21 cellular contexts compared by ENCODE assay signal in the genomic region with DNA sequence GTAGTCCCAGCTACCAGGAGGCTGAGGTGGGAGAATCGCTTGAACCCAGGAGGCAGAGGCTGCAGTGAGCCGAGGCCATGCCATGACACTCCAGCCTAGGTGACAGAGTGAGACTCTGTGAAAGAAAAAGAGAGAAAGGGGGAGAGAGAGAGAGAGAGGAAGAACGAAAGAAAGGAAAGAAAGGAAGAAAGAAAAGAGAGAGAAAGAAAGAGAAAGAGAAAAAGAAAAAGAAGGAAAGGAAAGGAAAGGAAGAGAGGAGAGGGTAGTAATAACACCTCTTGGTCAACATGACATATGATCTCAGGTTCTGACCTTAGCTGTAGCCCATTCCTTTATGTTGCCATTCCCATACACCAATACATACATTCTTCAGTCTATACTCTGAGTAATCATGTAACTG. TPM values are rescaled to one million over a fixed set of nuclear protein-coding genes. Genes with fewer than 3 reads are reported as not detected.
A peak's percentile ranks its signal among the peaks of the same experiment; 100 is the strongest.
DNase-seq lines count a peak whose midpoint lies in the region; ATAC-seq and TF ChIP-seq lines count a peak whose summit lies in the region.
"Had no signal": no experiment of that assay in that cellular context is flagged by ENCODE, and none has a peak within 500 bp of the region (broad histone marks: within the 10 kb centered on the region; RNA-seq: fewer than 3 reads in every experiment).

No MANE protein-coding gene starts in this region.

- no peak overlapping the region for H3K4me3 Mint-ChIP-seq in CD8-positive, alpha-beta T cell
- no peak overlapping the region for H3K4me3 Mint-ChIP-seq in progenitor cell of endocrine pancreas (ENCODE audit: low read depth)
- H3K4me3 Mint-ChIP-seq in activated CD8-positive, alpha-beta T cell treated with anti-CD3 and anti-CD28 coated beads for 36 hours: no peak overlapping the region
- H3K4me3 Mint-ChIP-seq: HFFc6 had no signal

- peaks cover 66% of the 10 kb centered on the region for H3K4me1 Mint-ChIP-seq in CD8-positive, alpha-beta T cell (ENCODE audit: low read depth)
- H3K4me1 Mint-ChIP-seq in progenitor cell of endocrine pancreas (ENCODE audit: low read depth): peaks cover 20% of the 10 kb centered on the region
- peaks cover 39% of the 10 kb centered on the region for H3K4me1 Mint-ChIP-seq in activated CD8-positive, alpha-beta T cell treated with anti-CD3 and anti-CD28 coated beads for 36 hours (ENCODE audit: low read depth)

- no peaks in the 10 kb centered on the region for H3K36me3 ChIP-seq in CD8-positive, alpha-beta T cell (ENCODE audit: insufficient read depth, low read length)

- ATAC-seq in CD8-positive, alpha-beta T cell: no peak
- ATAC-seq in esophagus mucosa: peak; percentile 28
- no peak for ATAC-seq in activated CD8-positive, alpha-beta T cell treated with anti-CD3 and anti-CD28 coated beads for 36 hours
- ATAC-seq: K562 had no signal

- intact Hi-C loops in CD8-positive, alpha-beta T cell (cut with DNase I, micrococcal nuclease): no loop called here
- intact Hi-C loops in activated CD8-positive, alpha-beta T cell treated with anti-CD3 and anti-CD28 coated beads for 36 hours (cut with micrococcal nuclease): no loop called here

- H3K27ac Mint-ChIP-seq in CD8-positive, alpha-beta T cell: peak overlapping the region; percentile 3
- peak overlapping the region; percentile 65 for H3K27ac Mint-ChIP-seq in progenitor cell of endocrine pancreas
- H3K27ac Mint-ChIP-seq in activated CD8-positive, alpha-beta T cell treated with anti-CD3 and anti-CD28 coated beads for 36 hours: no peak overlapping the region

- no peak for DNase-seq in CD8-positive, alpha-beta T cell
- no peak for DNase-seq in progenitor cell of endocrine pancreas (ENCODE audit: low spot score, unreplicated experiment)
- no peak for DNase-seq in iPS-NIHi11 (ENCODE audit: low spot score)
- no peak for DNase-seq in NCI-H226
- DNase-seq in NCI-H1694 treated with DMSO at 0.1 percent for 48 hours (lab: John Stamatoyannopoulos, UW): no peak
- DNase-seq in activated CD8-positive, alpha-beta T cell treated with anti-CD3 and anti-CD28 coated beads for 36 hours: no peak
- DNase-seq: 8988T, ACHN, DMS153, DND-41, HFFc6, Kasumi-1, NCI-H1092 treated with DMSO at 0.1 percent for 48 hours, NCI-H1436 treated with DMSO at 0.1 percent for 48 hours, NCI-H2029, NCI-H526 treated with DMSO at 0.1 percent for 48 hours, SHP77 had no signal

- no peaks in the 10 kb centered on the region for H3K27me3 Mint-ChIP-seq in CD8-positive, alpha-beta T cell (ENCODE audit: low read depth)
- no peaks in the 10 kb centered on the region for H3K27me3 Mint-ChIP-seq in progenitor cell of endocrine pancreas
- H3K27me3 Mint-ChIP-seq in activated CD8-positive, alpha-beta T cell treated with anti-CD3 and anti-CD28 coated beads for 36 hours: no peaks in the 10 kb centered on the region

- CTCF ChIA-PET in CD8-positive, alpha-beta T cell (lab: Charles Lee): no interaction called here
- CTCF ChIA-PET in activated CD8-positive, alpha-beta T cell treated with anti-CD3 and anti-CD28 coated beads for 36 hours (lab: Charles Lee): no interaction called here

- H3K9me3 ChIP-seq in CD8-positive, alpha-beta T cell (ENCODE audit: low read length): no peaks in the 10 kb centered on the region

- POLR2A ChIA-PET in CD8-positive, alpha-beta T cell (lab: Charles Lee): no interaction called here
- POLR2A ChIA-PET in activated CD8-positive, alpha-beta T cell treated with anti-CD3 and anti-CD28 coated beads for 36 hours (lab: Charles Lee): interaction anchor here (0.8 to 1.0 kb wide), 2 partner anchors 14 to 111 kb away, joined by 3 read pairs; partner anchors contain the start of gene FBXW11

- H3K36me3 Mint-ChIP-seq in CD8-positive, alpha-beta T cell: peaks cover 59% of the 10 kb centered on the region
- H3K36me3 Mint-ChIP-seq in progenitor cell of endocrine pancreas (ENCODE audit: insufficient read depth): peaks cover 16% of the 10 kb centered on the region
- peaks cover 67% of the 10 kb centered on the region for H3K36me3 Mint-ChIP-seq in activated CD8-positive, alpha-beta T cell treated with anti-CD3 and anti-CD28 coated beads for 36 hours (ENCODE audit: low read depth)

- no peak for TF ChIP-seq CTCF in CD8-positive, alpha-beta T cell (IDR thresholded peaks at IDR 0.05)
- TF ChIP-seq CTCF in VCaP (conservative IDR thresholded peaks at IDR 0.05) (no peak), progenitor cell of endocrine pancreas (IDR thresholded peaks at IDR 0.05; ENCODE audit: unreplicated experiment) (no peak)
- TF ChIP-seq CTCF in activated CD8-positive, alpha-beta T cell treated with anti-CD3 and anti-CD28 coated beads for 36 hours (IDR thresholded peaks at IDR 0.05): no peak

- no peaks in the 10 kb centered on the region for H3K9me3 Mint-ChIP-seq in CD8-positive, alpha-beta T cell
- no peaks in the 10 kb centered on the region for H3K9me3 Mint-ChIP-seq in progenitor cell of endocrine pancreas (ENCODE audit: low read depth)
- H3K9me3 Mint-ChIP-seq in activated CD8-positive, alpha-beta T cell treated with anti-CD3 and anti-CD28 coated beads for 36 hours: no peaks in the 10 kb centered on the region
- H3K9me3 Mint-ChIP-seq: HFFc6 had no signal

- H3K27me3 ChIP-seq in CD8-positive, alpha-beta T cell (ENCODE audit: insufficient read depth, low read length): no peaks in the 10 kb centered on the region

- H3K4me1 ChIP-seq in CD8-positive, alpha-beta T cell (ENCODE audit: insufficient read depth, low read length): peaks cover 4% of the 10 kb centered on the region

- H3K27ac ChIP-seq in CD8-positive, alpha-beta T cell (ENCODE audit: low read depth, low read length): no peak overlapping the region
- peak overlapping the region; percentile 38 for H3K27ac ChIP-seq in VCaP
- H3K27ac ChIP-seq: RWPE1 had no signal

- H3K4me3 ChIP-seq in CD8-positive, alpha-beta T cell (ENCODE audit: low read depth, low read length): no peak overlapping the region
- H3K4me3 ChIP-seq: K562 had no signal

RNA-seq across cellular contexts. Expression of gene FBXW11, which starts 14.1 kb away (rescaled TPM):
- total RNA-seq in CD8-positive, alpha-beta T cell: 10 to 100 TPM; 28.8 to 32.6 TPM
- total RNA-seq in esophagus mucosa (45.9 TPM), progenitor cell of endocrine pancreas (61.2 and 63.5 TPM in 2 replicates)
- 10 to 100 TPM; 49.3 to 52.6 TPM for total RNA-seq in activated CD8-positive, alpha-beta T cell treated with anti-CD3 and anti-CD28 coated beads for 36 hours
